Comparison of ENCODE assay signal across 15 cellular contexts in genomic region chr21:28867401-28867800, GRCh38.
"Had no signal": no experiment of that assay in that cellular context is flagged by ENCODE, and none has a peak within 500 bp of the region (broad histone marks: within the 10 kb centered on the region; RNA-seq: fewer than 3 reads in every experiment).

No MANE protein-coding gene starts in this region.

- H3K27me3 ChIP-seq: gastrocnemius medialis, heart right ventricle, sigmoid colon, suprapubic skin had no signal

- FAIRE-seq: islet of Langerhans had no signal

- H3K27ac ChIP-seq: gastrocnemius medialis, heart right ventricle, sigmoid colon, suprapubic skin had no signal

- H3K4me1 ChIP-seq: gastrocnemius medialis, heart right ventricle, suprapubic skin had no signal

- H3K4me3 ChIP-seq: gastrocnemius medialis, heart right ventricle, sigmoid colon, suprapubic skin had no signal

- DNase-seq: activated B cell treated with CpG ODN at 0.5 μM for 24 hours; activated CD4-positive, alpha-beta T cell treated with anti-CD3 and anti-CD28 coated beads, Interleukin-2, amount 10 ng/mL, durations not matched to agents 7 days and 5 days; activated T-cell treated with anti-CD3 and anti-CD28 coated beads for 4 hours; anterior cingulate cortex; caudate nucleus; cortex of kidney; effector memory CD4-positive, alpha-beta T cell; erythroblast; gastrocnemius medialis; heart right ventricle; sigmoid colon; stimulated activated CD4-positive, alpha-beta T cell treated with anti-CD3 and anti-CD28 coated beads, Interleukin-12 subunit alpha, Interleukin-12 subunit beta, amount 100 ng/mL, for 4 hours; stimulated activated naive CD4-positive, alpha-beta T cell treated with Interleukin-2 at 50 U/mL for 16 hours had no signal

- H3K9me3 ChIP-seq: gastrocnemius medialis, heart right ventricle, sigmoid colon, suprapubic skin had no signal
